ENCODE assay signal across 1 cellular context in the genomic region with DNA sequence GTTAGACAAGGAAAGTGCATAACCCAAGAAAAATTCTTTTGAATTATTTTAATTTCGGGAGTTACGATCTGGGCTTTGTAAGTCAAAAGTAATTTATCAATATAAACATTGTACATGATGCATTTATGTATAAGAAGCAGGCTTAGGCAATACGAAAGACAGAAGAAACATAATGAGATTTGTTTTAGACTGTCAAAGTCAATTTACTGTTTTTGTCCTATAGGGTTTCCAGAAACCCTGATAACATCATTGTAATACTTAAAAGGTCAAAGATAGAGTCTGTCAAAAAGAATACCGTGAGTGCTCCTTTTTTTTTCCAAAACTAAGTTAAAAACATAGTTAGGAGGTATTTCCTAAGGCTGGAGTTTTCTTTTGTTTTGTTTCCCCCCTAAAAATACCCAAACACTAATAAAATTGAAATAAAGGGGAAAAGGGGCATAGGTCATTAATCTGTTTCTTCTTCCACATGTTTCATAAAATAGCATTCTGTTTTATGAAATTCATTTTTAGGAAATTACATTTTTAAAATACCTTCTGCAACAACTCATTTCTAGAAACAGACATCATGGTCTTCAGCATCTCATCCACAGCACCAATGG.
TF ChIP-seq lines count a peak whose summit lies in the region.

No MANE protein-coding gene starts in this region.

TF ChIP-seq in K562, 482 proteins besides CTCF, POLR2A, EP300 and RAD21:
- TF ChIP-seq ZKSCAN3 (CRISPR knock-in tag; IDR thresholded peaks at IDR 0.05) (no peak), CXXC5 (CRISPR knock-in tag; IDR thresholded peaks at IDR 0.05) (no peak), ZEB2 (IDR thresholded peaks at IDR 0.05) (no peak), XRCC3 (IDR thresholded peaks at IDR 0.05) (0 out of 2 replicates have a peak, but pooled peaks have one; percentile 19), SRSF9 (IDR thresholded peaks at IDR 0.05; ENCODE audit: borderline replicate concordance, low read depth, low read length) (no peak), ETV5 (CRISPR knock-in tag; IDR thresholded peaks at IDR 0.05; ENCODE audit: low read depth) (no peak), LCOR (CRISPR knock-in tag; IDR thresholded peaks at IDR 0.05) (no peak)
